ENCODE assay signal across 8 cellular contexts in the genomic region with DNA sequence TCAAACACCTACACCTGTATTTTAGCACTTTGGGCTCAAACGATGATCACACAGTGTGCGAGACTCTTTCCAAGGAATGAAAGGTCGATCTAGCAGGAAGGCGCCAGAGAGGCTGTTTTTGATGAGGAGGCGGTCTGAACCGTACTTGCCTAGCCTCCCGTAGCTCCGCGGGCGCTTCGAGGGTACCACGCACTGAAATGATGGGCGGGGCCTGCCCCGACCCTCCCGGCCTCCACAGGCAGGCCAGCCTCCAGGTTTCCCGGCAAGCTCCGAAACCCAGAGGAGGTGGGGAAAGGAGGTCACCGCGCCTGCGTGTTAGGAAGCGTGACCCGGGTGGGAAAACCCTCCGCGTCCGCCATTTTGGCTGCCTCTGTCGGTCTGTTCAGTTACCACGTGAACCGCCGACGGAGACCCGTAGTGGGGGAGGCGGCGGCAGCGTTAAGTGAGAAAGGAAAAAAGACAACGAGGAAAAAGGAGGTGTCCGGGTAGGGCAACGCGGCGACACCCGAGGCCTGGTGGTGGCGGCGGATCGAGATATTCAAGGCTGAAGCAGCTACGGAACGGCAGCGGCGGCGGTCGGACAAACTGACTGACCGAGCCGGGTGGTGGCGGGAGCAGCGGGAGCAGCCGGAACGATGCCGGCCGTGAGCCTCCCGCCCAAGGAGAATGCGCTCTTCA. TPM values are rescaled to one million over a fixed set of nuclear protein-coding genes. Genes with fewer than 3 reads are reported as not detected.
DNase-seq lines count a peak whose midpoint lies in the region; ATAC-seq, FAIRE-seq and TF ChIP-seq lines count a peak whose summit lies in the region.

NAA15 (plus strand) TSS at position 363 of the 678 bp plus-strand sequence; CDS start at position 636, 273 bp downstream.

- H3K27me3 ChIP-seq in bronchial epithelial cell (ENCODE audit: control insufficient read depth, insufficient read depth, low read length) (no peaks in the 10 kb centered on the region), smooth muscle cell (ENCODE audit: low read depth) (no peaks in the 10 kb centered on the region)

- CTCF ChIA-PET in AG04449 (lab: Yijun Ruan, JAX) = interaction anchor here (1.1 to 2.5 kb wide), 9 partner anchors 12 to 271 kb away, joined by 3 to 12 read pairs (median 4); partner anchors contain the start of gene MGARP

- DNase-seq in AG04449 (ENCODE audit: low read depth, low spot score) = peak; percentile 80
- DNase-seq in NCI-H2227 treated with DMSO at 0.1 percent for 48 hours (lab: John Stamatoyannopoulos, UW) = peak; percentile 94
- peak; percentile 94 for DNase-seq in bronchial epithelial cell (ENCODE audit: low read depth)
- DNase-seq in iPS-NIHi11 (ENCODE audit: low spot score) = peak; percentile 94
- DNase-seq in smooth muscle cell (lab: John Stamatoyannopoulos, UW; ENCODE audit: unreplicated experiment) = peak; percentile 88

- H3K36me3 ChIP-seq in bronchial epithelial cell (ENCODE audit: control insufficient read depth, insufficient read depth, low read length) (peaks cover 4% of the 10 kb centered on the region), smooth muscle cell (ENCODE audit: low read depth) (no peaks in the 10 kb centered on the region)

- under 1% methylated on average over 59 of the region's 59 CpGs for WGBS in smooth muscle cell (ENCODE audit: low lambda C conversion rate)

- ATAC-seq in GM18907 (IDR thresholded peaks at IDR 0.05; ENCODE audit: unreplicated experiment) (peak; percentile 89), HG03159 (IDR thresholded peaks at IDR 0.05; ENCODE audit: unreplicated experiment) (peak; percentile 75)

- H3K79me2 ChIP-seq in smooth muscle cell (ENCODE audit: low read depth) = peaks cover 52% of the 10 kb centered on the region

- H2AFZ ChIP-seq in smooth muscle cell (ENCODE audit: low read depth) = peak within 1 kb of the TSS; percentile 88

- POLR2A ChIA-PET in AG04449 (lab: Yijun Ruan, JAX) = interaction anchor here (0.5 to 2.1 kb wide), 8 partner anchors 10 to 217 kb away, joined by 3 to 7 read pairs (median 4); no protein-coding TSS in a partner anchor

- H3K27ac ChIP-seq in smooth muscle cell (ENCODE audit: low read depth) = peak within 1 kb of the TSS; percentile 92

- H4K20me1 ChIP-seq in smooth muscle cell (ENCODE audit: low read depth) = peaks cover 41% of the 10 kb centered on the region

- peak within 1 kb of the TSS; percentile 94 for H3K4me2 ChIP-seq in smooth muscle cell

- H3K4me1 ChIP-seq in smooth muscle cell (ENCODE audit: low read depth) = peaks cover 22% of the 10 kb centered on the region

- no peak for FAIRE-seq in bronchial epithelial cell (lab: Jason Lieb, UNC)

- peaks cover 24% of the 10 kb centered on the region for H3F3A ChIP-seq in smooth muscle cell (ENCODE audit: low read depth)

- no peak for TF ChIP-seq CTCF in AG04449 (IDR thresholded peaks at IDR 0.05; ENCODE audit: insufficient read depth, low read length, missing control alignments)
- TF ChIP-seq CTCF in WI38 (IDR thresholded peaks at IDR 0.05; ENCODE audit: low read depth, low read length) = no peak
- no peak for TF ChIP-seq CTCF in bronchial epithelial cell (IDR thresholded peaks at IDR 0.05; ENCODE audit: insufficient read depth, low read length, severe bottlenecking)
- no peak for TF ChIP-seq CTCF in smooth muscle cell (IDR thresholded peaks at IDR 0.05; ENCODE audit: borderline replicate concordance, insufficient read depth, poor library complexity, severe bottlenecking)

- H3K9ac ChIP-seq in smooth muscle cell (ENCODE audit: low read depth) = peak within 1 kb of the TSS; percentile 96

- no peaks in the 10 kb centered on the region for H3K9me3 ChIP-seq in smooth muscle cell (replicated peaks; ENCODE audit: low read depth)

- H3K4me3 ChIP-seq in AG04449 (ENCODE audit: low read depth, low read length) = peak within 1 kb of the TSS; percentile 88
- H3K4me3 ChIP-seq in WI38 (ENCODE audit: low read depth, low read length) = peak within 1 kb of the TSS; percentile 86
- H3K4me3 ChIP-seq in bronchial epithelial cell (ENCODE audit: low read depth, low read length) = peak within 1 kb of the TSS; percentile 98
- H3K4me3 ChIP-seq in smooth muscle cell = peak within 1 kb of the TSS; percentile 99

RNA-seq across cellular contexts. Expression of gene NAA15, which starts in this region (rescaled TPM):
- total RNA-seq in bronchial epithelial cell = 31.7 and 35.8 TPM in 2 replicates
- 27.0 and 36.7 TPM in 2 replicates for total RNA-seq in smooth muscle cell
- polyA plus RNA-seq in smooth muscle cell = 20.5 and 21.7 TPM in 2 replicates

Comparison
In these comparisons a context has a peak if more than half of its experiments do, and no peak if none do; other contexts are left out.
1. Peak in every context shown above with its lines: DNase-seq, ATAC-seq, H3K4me3 ChIP-seq and H3K27ac ChIP-seq.